13 cellular contexts compared by ENCODE assay signal in the genomic region with DNA sequence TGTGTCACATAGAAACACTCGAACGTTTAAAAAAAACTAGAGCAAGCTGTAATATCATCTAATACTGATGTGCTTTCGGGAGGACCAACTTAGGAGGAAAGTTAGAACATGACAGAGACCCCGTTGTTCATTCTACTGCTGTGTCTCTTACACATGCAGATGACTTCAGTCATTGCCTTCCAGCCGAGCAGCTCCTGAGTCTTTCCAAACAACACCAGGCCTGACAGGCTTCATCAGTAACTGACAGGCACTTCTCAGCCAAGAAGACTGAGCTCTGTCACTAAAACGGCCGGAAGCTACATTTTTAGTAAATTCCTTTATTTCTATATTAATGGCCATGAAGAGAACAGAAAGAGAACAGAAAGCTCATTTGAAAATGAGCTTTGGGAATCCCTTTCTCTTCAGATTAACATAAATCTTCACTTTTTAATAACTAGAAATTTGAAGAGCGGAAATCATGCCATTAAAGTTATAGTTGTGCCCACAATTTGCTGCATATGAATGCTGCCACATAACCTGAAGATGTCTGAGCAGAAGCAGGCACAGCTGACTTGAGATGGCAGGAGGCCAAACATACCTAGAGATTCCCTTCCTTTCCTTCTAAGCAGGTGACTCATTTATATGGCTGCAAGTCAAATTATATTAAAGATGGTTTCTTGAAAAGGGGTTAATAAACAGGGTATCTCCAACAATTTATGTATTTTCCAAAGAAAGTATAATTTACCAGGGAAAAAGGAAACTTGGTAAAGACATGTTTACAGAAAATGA.
DNase-seq lines count a peak whose midpoint lies in the region; FAIRE-seq and TF ChIP-seq lines count a peak whose summit lies in the region.
"Had no signal": no experiment of that assay in that cellular context is flagged by ENCODE, and none has a peak within 500 bp of the region (broad histone marks: within the 10 kb centered on the region; RNA-seq: fewer than 3 reads in every experiment).

No MANE protein-coding gene starts in this region.

- DNase-seq in ELF-1 (ENCODE audit: low read depth, low spot score): peak; percentile 38
- DNase-seq in NCI-H1105 treated with DMSO at 0.1 percent for 48 hours (lab: John Stamatoyannopoulos, UW): peak; percentile 33
- DNase-seq in H1 (ENCODE audit: low read depth in 1 of 2, low spot score in 2 of 2): peak in 1 of 2 experiments; percentile 17
- peak; percentile 50 for DNase-seq in midbrain (lab: John Stamatoyannopoulos, UW)
- DNase-seq in GM13976 (ENCODE audit: low spot score): no peak
- DNase-seq in activated CD4-positive, alpha-beta T cell treated with anti-CD3 and anti-CD28 coated beads for 4 hours: no peak
- DNase-seq in germinal center (ENCODE audit: low spot score): no peak
- no peak for DNase-seq in Caco-2
- DNase-seq: activated CD4-positive, alpha-beta T cell treated with anti-CD3 and anti-CD28 coated beads, Interleukin-2, amount 50 U/mL, for 48 hours; adrenal gland; stimulated activated CD4-positive, alpha-beta T cell treated with anti-CD3 and anti-CD28 coated beads, Interleukin-12 subunit alpha, Interleukin-12 subunit beta, amount 100 ng/mL, for 4 hours had no signal

- no peak overlapping the region for H4K8ac ChIP-seq in H1 (ENCODE audit: extremely low read depth, insufficient read depth, low read length)

- H4K5ac ChIP-seq in H1 (ENCODE audit: insufficient read length, low read depth, low read length): no peak overlapping the region

- no peak for TF ChIP-seq RAD21 in H1 (IDR thresholded peaks at IDR 0.05 in 1 of 2, conservative IDR thresholded peaks at IDR 0.05 in 1 of 2; ENCODE audit: low read depth in 2 of 2, low read length in 2 of 2)

- no peak overlapping the region for H2BK15ac ChIP-seq in H1 (ENCODE audit: low read length)

- H2AK5ac ChIP-seq in H1 (ENCODE audit: low read depth, low read length): no peak overlapping the region

- H4K91ac ChIP-seq in H1 (replicated peaks; ENCODE audit: insufficient read length, low read length): no peak overlapping the region

- H2BK20ac ChIP-seq in H1 (ENCODE audit: low read length): no peak overlapping the region

- H3K36me3 ChIP-seq in H1 (ENCODE audit: control insufficient read depth in 2 of 4, insufficient read depth in 4 of 4, low read length in 3 of 4) (peaks cover 0 to 4% (median 0%) of the 10 kb centered on the region in 4 experiments; a peak in 1 of 8 replicates), Caco-2 (ENCODE audit: control insufficient read depth, insufficient read depth, low read length) (no peaks in the 10 kb centered on the region)
- H3K36me3 ChIP-seq: adrenal gland had no signal

- H3K23me2 ChIP-seq in H1 (ENCODE audit: low read depth, low read length): no peaks in the 10 kb centered on the region

- H3K9ac ChIP-seq in H1 (replicated peaks in 1 of 4; ENCODE audit: extremely low read depth in 1 of 4, low read depth in 3 of 4, low read length in 3 of 4): no peak overlapping the region

- H3K4me1 ChIP-seq in H1 (replicated peaks in 1 of 4; ENCODE audit: control insufficient read depth in 3 of 4, insufficient read depth in 4 of 4, low read length in 3 of 4) (peaks cover 0 to 13% (median 3%) of the 10 kb centered on the region in 4 experiments; a peak in 4 of 7 replicates), Caco-2 (no peaks in the 10 kb centered on the region)
- H3K4me1 ChIP-seq: adrenal gland had no signal

- no peak overlapping the region for H3K56ac ChIP-seq in H1 (replicated peaks; ENCODE audit: insufficient read length, low read depth, low read length)

- no peaks in the 10 kb centered on the region for H3K79me1 ChIP-seq in H1 (ENCODE audit: low read depth, low read length)

- H3K36me3 Mint-ChIP-seq in Caco-2 (ENCODE audit: insufficient read depth, unreplicated experiment): peaks cover 5% of the 10 kb centered on the region

- CTCF ChIA-PET in H1 (lab: Charles Lee; ENCODE audit: partially characterized antibody): interaction anchor here (1.0 kb wide), 1 partner anchor 12 kb away, joined by 5 read pairs; no protein-coding TSS in a partner anchor
- CTCF ChIA-PET in Caco-2 (lab: Charles Lee): no interaction called here

- TF ChIP-seq POLR2A in H1 (IDR thresholded peaks at IDR 0.05; ENCODE audit: control extremely low read depth in 1 of 2, low read depth in 2 of 2, low read length in 2 of 2): no peak

- peak; percentile 93 for FAIRE-seq in H1 (lab: Jason Lieb, UNC)

- no peak overlapping the region for H3K27ac Mint-ChIP-seq in Caco-2 (ENCODE audit: unreplicated experiment)
- H3K27ac Mint-ChIP-seq: stimulated activated effector memory CD8-positive, alpha-beta T cell treated with anti-CD3 and anti-CD28 coated beads, Interleukin-12 subunit alpha, Interleukin-12 subunit beta, amount 100 ng/mL, for 72 hours had no signal

- intact Hi-C loops in Caco-2 (cut with micrococcal nuclease; ENCODE audit: unreplicated experiment): no loop called here

- POLR2A ChIA-PET in H1 (lab: Charles Lee; ENCODE audit: partially characterized antibody) (no interaction called here), Caco-2 (lab: Charles Lee) (no interaction called here)

- no peak overlapping the region for H2AFZ ChIP-seq in H1 (ENCODE audit: low read length)

- no TSS peak for BruUV-seq in Caco-2 (replicated peaks; lab: Mats Ljungman, UMichigan)

- H3K23ac ChIP-seq in H1 (ENCODE audit: insufficient read length): no peak overlapping the region

- TF ChIP-seq CTCF in H1 (IDR thresholded peaks at IDR 0.05; ENCODE audit: control extremely low read depth in 1 of 3, insufficient read depth in 1 of 3, low read depth in 1 of 3, low read length in 3 of 3) (no peak), GM13976 (IDR thresholded peaks at IDR 0.05; ENCODE audit: borderline replicate concordance, control extremely low read depth, extremely low read depth, insufficient read depth, missing control alignments) (no peak), Caco-2 (IDR thresholded peaks at IDR 0.05; ENCODE audit: insufficient read depth in 1 of 2, low read depth in 1 of 2, low read length in 1 of 2, severe bottlenecking in 1 of 2, unreplicated experiment in 1 of 2) (no peak)

- in situ Hi-C loops in GM13976 (cut with MboI; ENCODE audit: low sequenced_read_pairs, unreplicated experiment): no loop called here

- H3K79me2 ChIP-seq in H1 (ENCODE audit: control insufficient read depth in 1 of 2, insufficient read depth in 2 of 2, low read length in 2 of 2): no peaks in the 10 kb centered on the region

- H3K27me3 Mint-ChIP-seq in Caco-2 (ENCODE audit: insufficient read depth, unreplicated experiment): no peaks in the 10 kb centered on the region

- no peaks in the 10 kb centered on the region for H4K20me1 ChIP-seq in H1 (replicated peaks in 1 of 2; ENCODE audit: control insufficient read depth in 1 of 2, insufficient read depth in 2 of 2, low read length in 2 of 2)

- H3K14ac ChIP-seq in H1 (ENCODE audit: insufficient read length): no peak overlapping the region

- H2BK12ac ChIP-seq in H1 (ENCODE audit: low read depth, low read length): no peak overlapping the region

- H3K4ac ChIP-seq in H1 (replicated peaks; ENCODE audit: insufficient read length, low read depth, low read length): no peak overlapping the region

- TF ChIP-seq EP300 in H1 (IDR thresholded peaks at IDR 0.05; ENCODE audit: borderline replicate concordance in 1 of 2, low read depth in 2 of 2, low read length in 2 of 2): no peak

- peak overlapping the region in 1 of 2 experiments; percentile 18; a peak in 1 of 4 replicates for H3K4me2 ChIP-seq in H1 (ENCODE audit: insufficient read depth in 1 of 2, low read depth in 2 of 2, low read length in 2 of 2)

- no peak overlapping the region for H2BK120ac ChIP-seq in H1 (replicated peaks; ENCODE audit: low read depth, low read length)

- H3K4me3 ChIP-seq in H1 (ENCODE audit: extremely low read depth in 1 of 4, insufficient read depth in 2 of 4, low read depth in 3 of 4, low read length in 4 of 4) (peak overlapping the region in 1 of 4 experiments; percentile 18; a peak in 1 of 8 replicates), Caco-2 (ENCODE audit: low read depth, low read length) (no peak overlapping the region)
- H3K4me3 ChIP-seq: adrenal gland, SK-N-MC had no signal

- H3K9me3 ChIP-seq in H1 (ENCODE audit: insufficient read depth in 2 of 2, low read depth in 1 of 2, low read length in 1 of 2): no peaks in the 10 kb centered on the region
- no peaks in the 10 kb centered on the region for H3K9me3 ChIP-seq in Caco-2
- H3K9me3 ChIP-seq: adrenal gland had no signal

- H3K9me3 Mint-ChIP-seq in Caco-2 (ENCODE audit: unreplicated experiment): no peaks in the 10 kb centered on the region
- H3K9me3 Mint-ChIP-seq: stimulated activated effector memory CD8-positive, alpha-beta T cell treated with anti-CD3 and anti-CD28 coated beads, Interleukin-12 subunit alpha, Interleukin-12 subunit beta, amount 100 ng/mL, for 72 hours had no signal

- no peak overlapping the region for H3K4me3 Mint-ChIP-seq in Caco-2 (ENCODE audit: unreplicated experiment)
- H3K4me3 Mint-ChIP-seq: stimulated activated effector memory CD8-positive, alpha-beta T cell treated with anti-CD3 and anti-CD28 coated beads, Interleukin-12 subunit alpha, Interleukin-12 subunit beta, amount 100 ng/mL, for 72 hours had no signal

- H3K27ac ChIP-seq in H1 (ENCODE audit: low read depth, low read length): no peak overlapping the region
- H3K27ac ChIP-seq: adrenal gland, SK-N-MC had no signal

- H3K27me3 ChIP-seq in H1 (replicated peaks in 1 of 4; ENCODE audit: control insufficient read depth in 3 of 4, extremely low read depth in 1 of 4, insufficient read depth in 3 of 4, low read length in 3 of 4) (no peaks in the 10 kb centered on the region), Caco-2 (replicated peaks; ENCODE audit: control insufficient read depth, insufficient read depth, low read length) (no peaks in the 10 kb centered on the region)
- H3K27me3 ChIP-seq: adrenal gland had no signal

- H3K4me1 Mint-ChIP-seq in Caco-2 (ENCODE audit: low read depth, unreplicated experiment): no peaks in the 10 kb centered on the region
- H3K4me1 Mint-ChIP-seq: stimulated activated effector memory CD8-positive, alpha-beta T cell treated with anti-CD3 and anti-CD28 coated beads, Interleukin-12 subunit alpha, Interleukin-12 subunit beta, amount 100 ng/mL, for 72 hours had no signal

- no peak overlapping the region for H2BK5ac ChIP-seq in H1 (ENCODE audit: low read depth, low read length)

- 57% methylated on average over 8 of the region's 8 CpGs; no CpG with 5 or more reads in 1 of the 2 experiments for WGBS in H1 (ENCODE audit: extremely low coverage in 1 of 2, insufficient coverage in 1 of 2, insufficient read length in 1 of 2, insufficient replicate concordance in 2 of 2, low coverage in 1 of 2, low lambda C conversion rate in 2 of 2, missing lambda C conversion rate in 1 of 2), 2 experiments

- H3K18ac ChIP-seq in H1 (ENCODE audit: extremely low read depth, low read length): no peak overlapping the region

TF ChIP-seq in H1, 55 proteins besides CTCF, POLR2A, EP300 and RAD21 (continues in another document):
- no peak for TF ChIP-seq JUND (IDR thresholded peaks at IDR 0.05; ENCODE audit: low read length)
- peak; percentile 71 for TF ChIP-seq NANOG (IDR thresholded peaks at IDR 0.05; ENCODE audit: insufficient read depth, low read depth, low read length, poor library complexity, severe bottlenecking)
- 0 out of 2 replicates have a peak, but pooled peaks have one; percentile 24 for TF ChIP-seq SP1 (IDR thresholded peaks at IDR 0.05; ENCODE audit: low read depth, low read length)
- TF ChIP-seq SIN3A (conservative IDR thresholded peaks at IDR 0.05 in 1 of 2, IDR thresholded peaks at IDR 0.05 in 1 of 2; ENCODE audit: low read depth in 1 of 2, low read length in 2 of 2): peak; percentile 80 to 87

Comparison
In these comparisons a context has a peak if more than half of its experiments do, and no peak if none do; other contexts are left out.
1. DNase-seq: peak in ELF-1 (single experiment), NCI-H1105 treated with DMSO at 0.1 percent for 48 hours (single experiment) and midbrain (single experiment); none in GM13976 (single experiment), activated CD4-positive, alpha-beta T cell treated with anti-CD3 and anti-CD28 coated beads for 4 hours (0 of 2), germinal center (single experiment) and Caco-2 (0 of 2).